In genomic region chrX:147838465-147839131, GRCh38 we compare ENCODE assay signal across 9 cellular contexts.
DNase-seq lines count a peak whose midpoint lies in the region; ATAC-seq, FAIRE-seq and TF ChIP-seq lines count a peak whose summit lies in the region.
"Had no signal": no experiment of that assay in that cellular context is flagged by ENCODE, and none has a peak within 500 bp of the region (broad histone marks: within the 10 kb centered on the region; RNA-seq: fewer than 3 reads in every experiment).

No MANE protein-coding gene starts in this region.

- H3K27me3 ChIP-seq in astrocyte (ENCODE audit: insufficient read depth, low read length) = no peaks in the 10 kb centered on the region

- intact Hi-C loops in left colon (cut with DNase I, micrococcal nuclease) = no loop called here

- H3K36me3 ChIP-seq in astrocyte (ENCODE audit: insufficient read depth, low read length) = no peaks in the 10 kb centered on the region

- no peaks in the 10 kb centered on the region for H3K9me3 Mint-ChIP-seq in astrocyte (ENCODE audit: unreplicated experiment)
- no peaks in the 10 kb centered on the region for H3K9me3 Mint-ChIP-seq in activated T-helper 17 cell treated with anti-CD3 and anti-CD28 coated beads, Interleukin-2, amount 50 U/mL, for 72 hours

- no peak overlapping the region for H3K4me2 ChIP-seq in astrocyte (ENCODE audit: low read length)

- H3K4me1 ChIP-seq in astrocyte (ENCODE audit: insufficient read depth, low read length) = no peaks in the 10 kb centered on the region

- no peak overlapping the region for H3K27ac ChIP-seq in astrocyte (ENCODE audit: low read depth, low read length)

- H3K79me2 ChIP-seq in astrocyte (ENCODE audit: insufficient read depth, low read length) = no peaks in the 10 kb centered on the region

- DNase-seq in GM12865 (ENCODE audit: low read depth) (peak; percentile 12), astrocyte (ENCODE audit: low read depth) (no peak), myocyte (ENCODE audit: low read depth) (peak; percentile 5), ureter (ENCODE audit: low spot score) (no peak), left colon (no peak)

- ATAC-seq in GM19324 (IDR thresholded peaks at IDR 0.05; ENCODE audit: low FRiP score, unreplicated experiment) (no peak), left colon (no peak)
- ATAC-seq in activated T-helper 17 cell treated with anti-CD3 and anti-CD28 coated beads, Interleukin-2, amount 50 U/mL, for 72 hours (replicated peaks) = no peak

- no peaks in the 10 kb centered on the region for H3K36me3 Mint-ChIP-seq in astrocyte (ENCODE audit: low read depth, unreplicated experiment)
- no peaks in the 10 kb centered on the region for H3K36me3 Mint-ChIP-seq in activated T-helper 17 cell treated with anti-CD3 and anti-CD28 coated beads, Interleukin-2, amount 50 U/mL, for 72 hours (ENCODE audit: low read depth)

- no peak overlapping the region for H2AFZ ChIP-seq in astrocyte (ENCODE audit: low read depth, low read length)

- no peaks in the 10 kb centered on the region for H3K9me3 ChIP-seq in astrocyte (ENCODE audit: insufficient read depth, low read depth, low read length)

- H3K9ac ChIP-seq in astrocyte (ENCODE audit: low read length) = no peak overlapping the region

- H3K4me3 ChIP-seq in GM12865 (ENCODE audit: low read depth, low read length) = no peak overlapping the region
- no peak overlapping the region for H3K4me3 ChIP-seq in astrocyte (ENCODE audit: insufficient read depth, low read depth, low read length)

- no peak overlapping the region for H3K27ac Mint-ChIP-seq in astrocyte (ENCODE audit: unreplicated experiment)
- H3K27ac Mint-ChIP-seq in activated T-helper 17 cell treated with anti-CD3 and anti-CD28 coated beads, Interleukin-2, amount 50 U/mL, for 72 hours = no peak overlapping the region

- H3K27me3 Mint-ChIP-seq in astrocyte (ENCODE audit: low read depth, unreplicated experiment) = no peaks in the 10 kb centered on the region
- H3K27me3 Mint-ChIP-seq in activated T-helper 17 cell treated with anti-CD3 and anti-CD28 coated beads, Interleukin-2, amount 50 U/mL, for 72 hours = peaks cover 3% of the 10 kb centered on the region

- TF ChIP-seq CTCF in GM12865 (IDR thresholded peaks at IDR 0.05; ENCODE audit: insufficient read depth, low read depth, low read length, missing control alignments) (peak; percentile 36), LNCAP (IDR thresholded peaks at IDR 0.05) (peak; percentile 52; the same call in 1 of the 2 replicates), astrocyte (IDR thresholded peaks at IDR 0.05; ENCODE audit: insufficient read depth, low read depth, low read length) (no peak)

- H3K4me3 Mint-ChIP-seq in astrocyte (ENCODE audit: unreplicated experiment) = no peak overlapping the region
- H3K4me3 Mint-ChIP-seq in activated T-helper 17 cell treated with anti-CD3 and anti-CD28 coated beads, Interleukin-2, amount 50 U/mL, for 72 hours = no peak overlapping the region

- H4K20me1 ChIP-seq in astrocyte (ENCODE audit: insufficient read depth, low read length) = no peaks in the 10 kb centered on the region

- H3K4me1 Mint-ChIP-seq in astrocyte (ENCODE audit: low read depth, unreplicated experiment) = no peaks in the 10 kb centered on the region
- no peaks in the 10 kb centered on the region for H3K4me1 Mint-ChIP-seq in activated T-helper 17 cell treated with anti-CD3 and anti-CD28 coated beads, Interleukin-2, amount 50 U/mL, for 72 hours

- peak; percentile 95 for FAIRE-seq in astrocyte (lab: Jason Lieb, UNC)
- FAIRE-seq: endometrium had no signal

Comparison
In these comparisons a context has a peak if more than half of its experiments do, and no peak if none do; other contexts are left out.
1. DNase-seq: peak in GM12865 (single experiment) and myocyte (single experiment); none in astrocyte (single experiment), ureter (single experiment) and left colon (0 of 2).